Comparison of ENCODE assay signal across 1 cellular context in genomic region chr11:95365346-95365745, GRCh38.
TF ChIP-seq lines count a peak whose summit lies in the region.

No MANE protein-coding gene starts in this region.

TF ChIP-seq in GM23338, 12 proteins besides CTCF, POLR2A, EP300 and RAD21 (continued from another document):
- TF ChIP-seq ZNF462 (CRISPR knock-in tag; IDR thresholded peaks at IDR 0.05) (no peak), ETS1 (IDR thresholded peaks at IDR 0.05) (no peak), STAT1 (IDR thresholded peaks at IDR 0.05; ENCODE audit: unreplicated experiment) (no peak), POLR2AphosphoS5 (IDR thresholded peaks at IDR 0.05; ENCODE audit: low read depth) (no peak), REST (IDR thresholded peaks at IDR 0.05; ENCODE audit: unreplicated experiment) (no peak), ZNF114 (CRISPR knock-in tag; IDR thresholded peaks at IDR 0.05) (no peak), JUNB (IDR thresholded peaks at IDR 0.05; ENCODE audit: unreplicated experiment) (no peak), ZNF331 (CRISPR knock-in tag; IDR thresholded peaks at IDR 0.05; ENCODE audit: low read depth) (no peak), EZH2 (IDR thresholded peaks at IDR 0.05; ENCODE audit: low read depth, unreplicated experiment) (no peak), NANOG (IDR thresholded peaks at IDR 0.05; ENCODE audit: borderline replicate concordance) (no peak), EZH2phosphoT487 (IDR thresholded peaks at IDR 0.05; ENCODE audit: unreplicated experiment) (no peak)
